Comparison of ENCODE assay signal across 1 cellular context in the genomic region with DNA sequence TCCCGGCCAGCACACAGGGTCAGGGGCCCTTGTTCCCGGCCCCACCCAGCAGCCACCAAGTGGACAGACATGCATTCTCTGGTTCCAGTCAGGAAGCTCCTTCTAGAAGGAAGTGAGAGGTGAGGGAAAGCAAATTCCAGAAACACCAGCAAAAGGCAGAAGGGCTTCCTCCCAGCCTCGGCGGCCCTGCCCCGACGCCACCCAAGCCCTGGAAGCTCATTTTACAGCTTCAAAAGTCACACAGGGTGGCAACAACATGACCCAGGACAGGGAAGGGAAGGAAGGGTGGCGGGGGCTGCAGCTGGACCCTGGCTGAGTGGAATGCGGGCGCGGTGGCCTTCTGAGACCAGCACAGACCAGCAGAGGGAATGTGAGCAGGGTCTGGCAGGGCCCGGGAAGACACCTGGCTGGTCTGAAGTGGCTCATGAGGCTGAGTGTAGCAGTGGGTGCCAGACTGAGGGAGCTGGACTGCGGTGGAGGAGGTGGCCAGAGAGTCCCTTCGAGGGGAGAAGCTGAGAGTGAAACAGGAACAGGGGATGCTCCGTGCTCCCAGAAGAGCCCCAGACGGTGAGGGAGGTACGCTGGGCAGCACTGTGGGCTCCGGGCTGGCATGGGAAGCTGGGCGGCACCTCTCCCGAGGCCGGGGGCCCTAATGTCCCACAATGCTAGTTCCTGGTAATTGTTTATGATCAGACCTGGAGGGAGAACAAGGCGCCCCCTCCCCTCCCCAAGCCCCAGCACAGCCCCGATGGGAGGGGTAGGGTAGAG.
TF ChIP-seq lines count a peak whose summit lies in the region.

No MANE protein-coding gene starts in this region.

TF ChIP-seq in IMR-90, 13 proteins besides CTCF, POLR2A, EP300 and RAD21:
- TF ChIP-seq RFX5 (IDR thresholded peaks at IDR 0.05; ENCODE audit: low read depth, low read length) (no peak), BHLHE40 (IDR thresholded peaks at IDR 0.05; ENCODE audit: low read depth, low read length) (no peak)
